In the genomic region with DNA sequence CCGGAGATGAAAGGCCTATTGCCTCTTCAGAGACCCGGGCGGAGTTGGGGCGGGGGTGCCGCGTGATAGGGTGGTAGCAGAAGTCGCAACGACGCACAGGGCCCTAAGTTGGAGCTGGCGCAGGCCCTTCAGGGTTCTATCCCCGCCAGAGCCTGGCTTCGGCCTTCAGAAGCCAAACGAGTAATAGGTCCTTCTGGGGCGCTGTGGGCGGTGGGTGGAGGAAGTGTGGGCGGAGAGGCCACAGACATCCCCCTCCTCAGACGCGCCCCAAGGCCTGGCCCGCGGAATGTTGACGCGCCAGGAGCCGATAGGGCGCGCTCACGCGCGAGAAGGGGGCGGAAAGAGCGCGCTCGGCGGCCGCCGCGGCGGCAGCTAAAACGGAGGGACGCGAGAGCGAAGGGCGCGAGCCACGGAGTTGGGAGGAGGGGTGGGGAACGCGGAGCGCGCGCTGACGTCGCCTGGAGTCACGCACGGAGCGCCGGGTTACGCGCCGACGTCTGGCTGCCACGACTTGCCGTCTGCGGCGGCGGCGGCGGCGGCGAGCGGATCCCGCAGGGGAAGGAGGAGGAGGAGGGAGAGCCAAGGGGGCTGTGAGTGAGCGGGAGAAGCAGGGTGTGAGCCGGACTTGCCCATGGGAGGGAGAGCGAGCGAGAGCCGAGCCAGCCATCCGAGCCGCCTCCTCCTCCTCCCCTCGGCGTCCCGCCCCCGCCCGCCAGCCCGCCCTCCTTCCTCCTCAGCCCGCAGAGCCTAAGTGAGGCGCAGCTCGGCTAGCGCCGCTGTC, we compare ENCODE assay signal across 8 cellular contexts. TPM values are rescaled to one million over a fixed set of nuclear protein-coding genes. Genes with fewer than 3 reads are reported as not detected.
A peak's percentile ranks its signal among the peaks of the same experiment; 100 is the strongest.
DNase-seq lines count a peak whose midpoint lies in the region; ATAC-seq and TF ChIP-seq lines count a peak whose summit lies in the region.

No MANE protein-coding gene starts in this region.

- DNase-seq in EL, result peak; percentile 93
- DNase-seq in Karpas-422, result peak; percentile 97
- DNase-seq in RWPE1 (ENCODE audit: low spot score), result peak; percentile 95
- peak; percentile 93 for DNase-seq in activated effector memory CD4-positive, alpha-beta T cell treated with Interleukin-2 at 50 U/mL for 16 hours
- DNase-seq in fibroblast of the aortic adventitia (ENCODE audit: low read depth), result peak; percentile 90
- DNase-seq in stimulated activated naive CD8-positive, alpha-beta T cell treated with anti-CD3 and anti-CD28 coated beads, Interleukin-15, amount 100 ng/mL, for 72 hours, result peak; percentile 92 to 93

- H3K4me1 ChIP-seq in Karpas-422 (ENCODE audit: low read length), result peaks cover 34% of the 10 kb centered on the region

- 0 out of 2 replicates have a peak overlapping the region, but pooled peaks have one; percentile 31 for H3K27ac ChIP-seq in Karpas-422 (ENCODE audit: low read length)
- peak overlapping the region; percentile 97 for H3K27ac ChIP-seq in RWPE1
- peak overlapping the region; percentile 55 for H3K27ac ChIP-seq in neural cell (ENCODE audit: low read length)

- H3K27me3 ChIP-seq in Karpas-422 (ENCODE audit: low read length) (no peaks in the 10 kb centered on the region; the same call in 1 of the 2 replicates), neural cell (ENCODE audit: insufficient read depth, low read depth, low read length) (peaks cover 91% of the 10 kb centered on the region)

- CTCF ChIA-PET in RWPE1 (lab: Yijun Ruan, JAX), result interaction anchor here (0.7 to 1.6 kb wide), 5 partner anchors 35 to 136 kb away, joined by 3 to 4 read pairs (median 3); no protein-coding TSS in a partner anchor

- H3K4me3 ChIP-seq in Karpas-422 (ENCODE audit: low read length) (peak overlapping the region; percentile 69), fibroblast of the aortic adventitia (ENCODE audit: low read depth, low read length) (peak overlapping the region; percentile 92), neural cell (ENCODE audit: low read length) (peak overlapping the region; percentile 81)

- H4K20me1 ChIP-seq in Karpas-422 (ENCODE audit: insufficient read depth, low read depth, low read length), result peaks cover 15% of the 10 kb centered on the region
- H4K20me1 ChIP-seq in neural cell (ENCODE audit: insufficient read depth), result peaks cover 3% of the 10 kb centered on the region

- H3K36me3 ChIP-seq in Karpas-422 (ENCODE audit: insufficient read depth, low read length) (no peaks in the 10 kb centered on the region), neural cell (ENCODE audit: insufficient read depth, low read length) (no peaks in the 10 kb centered on the region)

- H3K9ac ChIP-seq in Karpas-422 (ENCODE audit: low read length) (peak overlapping the region; percentile 89), neural cell (ENCODE audit: low read length) (peak overlapping the region; percentile 73)

- no peaks in the 10 kb centered on the region for H3K9me3 ChIP-seq in Karpas-422 (ENCODE audit: low read length)
- no peaks in the 10 kb centered on the region for H3K9me3 ChIP-seq in neural cell (ENCODE audit: low read length)

- peak overlapping the region; percentile 91 to 92 for H3K4me3 Mint-ChIP-seq in stimulated activated naive CD8-positive, alpha-beta T cell treated with anti-CD3 and anti-CD28 coated beads, Interleukin-15, amount 100 ng/mL, for 72 hours

- H3F3A ChIP-seq in neural cell (ENCODE audit: insufficient read depth, low read length, poor library complexity, severe bottlenecking), result no peaks in the 10 kb centered on the region

- peaks cover 17% of the 10 kb centered on the region for H3K27me3 Mint-ChIP-seq in stimulated activated naive CD8-positive, alpha-beta T cell treated with anti-CD3 and anti-CD28 coated beads, Interleukin-15, amount 100 ng/mL, for 72 hours

- H3K9me3 Mint-ChIP-seq in stimulated activated naive CD8-positive, alpha-beta T cell treated with anti-CD3 and anti-CD28 coated beads, Interleukin-15, amount 100 ng/mL, for 72 hours, result no peaks in the 10 kb centered on the region

- TF ChIP-seq CTCF in RWPE1 (conservative IDR thresholded peaks at IDR 0.05; ENCODE audit: low read depth) (peak; percentile 24; the same call in 1 of the 2 replicates), fibroblast of the aortic adventitia (IDR thresholded peaks at IDR 0.05; ENCODE audit: insufficient read depth, low read length) (peak; percentile 13), neural cell (IDR thresholded peaks at IDR 0.05; ENCODE audit: poor library complexity, severe bottlenecking) (peak; percentile 62)

- H3K27ac Mint-ChIP-seq in stimulated activated naive CD8-positive, alpha-beta T cell treated with anti-CD3 and anti-CD28 coated beads, Interleukin-15, amount 100 ng/mL, for 72 hours, result peak overlapping the region; percentile 95 to 96

- H3K79me2 ChIP-seq in Karpas-422 (ENCODE audit: low read length), result no peaks in the 10 kb centered on the region; the same call in 1 of the 2 replicates
- H3K79me2 ChIP-seq in neural cell (replicated peaks; ENCODE audit: insufficient read depth, low read length), result no peaks in the 10 kb centered on the region

- peak; percentile 86 for ATAC-seq in GM21825 (IDR thresholded peaks at IDR 0.05; ENCODE audit: unreplicated experiment)
- peak; percentile 94 for ATAC-seq in stimulated activated naive CD8-positive, alpha-beta T cell treated with anti-CD3 and anti-CD28 coated beads, Interleukin-15, amount 100 ng/mL, for 72 hours

- peaks cover 43% of the 10 kb centered on the region for H3K4me1 Mint-ChIP-seq in stimulated activated naive CD8-positive, alpha-beta T cell treated with anti-CD3 and anti-CD28 coated beads, Interleukin-15, amount 100 ng/mL, for 72 hours

- H3K9me2 ChIP-seq in Karpas-422 (replicated peaks; ENCODE audit: insufficient read depth, low read length), result no peaks in the 10 kb centered on the region
- H3K9me2 ChIP-seq in neural cell (ENCODE audit: insufficient read depth, low read length), result no peaks in the 10 kb centered on the region

- TF ChIP-seq RAD21 in neural cell (conservative IDR thresholded peaks at IDR 0.05), result no peak

- H2AFZ ChIP-seq in Karpas-422 (ENCODE audit: low read length) (peak overlapping the region; percentile 90), neural cell (ENCODE audit: low read depth, low read length) (peak overlapping the region; percentile 65)

- peak; percentile 63 for TF ChIP-seq EP300 in neural cell (conservative IDR thresholded peaks at IDR 0.05; ENCODE audit: poor library complexity, severe bottlenecking)

- H3K4me2 ChIP-seq in Karpas-422 (ENCODE audit: low read depth, low read length, poor library complexity, severe bottlenecking) (peak overlapping the region; percentile 93), neural cell (ENCODE audit: low read length) (peak overlapping the region; percentile 59)

- POLR2A ChIA-PET in RWPE1 (lab: Yijun Ruan, JAX; ENCODE audit: low non-redundant PET), result interaction anchor here (0.5 to 0.7 kb wide), 5 partner anchors 25 to 360 kb away, joined by 3 to 6 read pairs (median 3); no protein-coding TSS in a partner anchor

TF ChIP-seq in neural cell, 6 proteins besides CTCF, POLR2A, EP300 and RAD21:
- TF ChIP-seq POLR2AphosphoS5 (IDR thresholded peaks at IDR 0.05) (peak; percentile 77), SMC3 (conservative IDR thresholded peaks at IDR 0.05; ENCODE audit: poor library complexity) (peak; percentile 51), MXI1 (conservative IDR thresholded peaks at IDR 0.05; ENCODE audit: poor library complexity, severe bottlenecking) (peak; percentile 59), EZH2 (IDR thresholded peaks at IDR 0.05; ENCODE audit: borderline replicate concordance, insufficient read depth, low read length, poor library complexity, severe bottlenecking) (no peak), TAF1 (IDR thresholded peaks at IDR 0.05; ENCODE audit: low read depth) (peak; percentile 44)
- TF ChIP-seq, protein P1, sequence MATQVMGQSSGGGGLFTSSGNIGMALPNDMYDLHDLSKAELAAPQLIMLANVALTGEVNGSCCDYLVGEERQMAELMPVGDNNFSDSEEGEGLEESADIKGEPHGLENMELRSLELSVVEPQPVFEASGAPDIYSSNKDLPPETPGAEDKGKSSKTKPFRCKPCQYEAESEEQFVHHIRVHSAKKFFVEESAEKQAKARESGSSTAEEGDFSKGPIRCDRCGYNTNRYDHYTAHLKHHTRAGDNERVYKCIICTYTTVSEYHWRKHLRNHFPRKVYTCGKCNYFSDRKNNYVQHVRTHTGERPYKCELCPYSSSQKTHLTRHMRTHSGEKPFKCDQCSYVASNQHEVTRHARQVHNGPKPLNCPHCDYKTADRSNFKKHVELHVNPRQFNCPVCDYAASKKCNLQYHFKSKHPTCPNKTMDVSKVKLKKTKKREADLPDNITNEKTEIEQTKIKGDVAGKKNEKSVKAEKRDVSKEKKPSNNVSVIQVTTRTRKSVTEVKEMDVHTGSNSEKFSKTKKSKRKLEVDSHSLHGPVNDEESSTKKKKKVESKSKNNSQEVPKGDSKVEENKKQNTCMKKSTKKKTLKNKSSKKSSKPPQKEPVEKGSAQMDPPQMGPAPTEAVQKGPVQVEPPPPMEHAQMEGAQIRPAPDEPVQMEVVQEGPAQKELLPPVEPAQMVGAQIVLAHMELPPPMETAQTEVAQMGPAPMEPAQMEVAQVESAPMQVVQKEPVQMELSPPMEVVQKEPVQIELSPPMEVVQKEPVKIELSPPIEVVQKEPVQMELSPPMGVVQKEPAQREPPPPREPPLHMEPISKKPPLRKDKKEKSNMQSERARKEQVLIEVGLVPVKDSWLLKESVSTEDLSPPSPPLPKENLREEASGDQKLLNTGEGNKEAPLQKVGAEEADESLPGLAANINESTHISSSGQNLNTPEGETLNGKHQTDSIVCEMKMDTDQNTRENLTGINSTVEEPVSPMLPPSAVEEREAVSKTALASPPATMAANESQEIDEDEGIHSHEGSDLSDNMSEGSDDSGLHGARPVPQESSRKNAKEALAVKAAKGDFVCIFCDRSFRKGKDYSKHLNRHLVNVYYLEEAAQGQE (IDR thresholded peaks at IDR 0.05; ENCODE audit: borderline replicate concordance), result peak; percentile 43

RNA-seq across cellular contexts. Expression of a gene that starts 6.4 kb away (rescaled TPM):
- 5.5 and 7.2 TPM in 2 replicates for total RNA-seq in Karpas-422 (2014; rRNA removed; shearing (Covaris generic); ENCODE audit: low replicate concordance)
- total RNA-seq in fibroblast of the aortic adventitia (ENCODE audit: low replicate concordance), result 30.4 and 33.8 TPM in 2 replicates
- 2.2 and 2.3 TPM in 2 replicates for polyA plus RNA-seq in neural cell
- 6.3 and 8.3 TPM in 2 replicates for polyA minus RNA-seq in neural cell

RNA-seq across cellular contexts. Expression of a gene that starts 18.2 kb away (rescaled TPM):
- total RNA-seq in Karpas-422 (2014; rRNA removed; shearing (Covaris generic); ENCODE audit: low replicate concordance), result 2.5 and 3.9 TPM in 2 replicates
- 7.8 and 13.7 TPM in 2 replicates for total RNA-seq in fibroblast of the aortic adventitia (ENCODE audit: low replicate concordance)
- polyA plus RNA-seq in neural cell, result 2.9 and 4.4 TPM in 2 replicates
- 4.4 and 5.0 TPM in 2 replicates for polyA minus RNA-seq in neural cell

Comparison
In these comparisons a context has a peak if more than half of its experiments do, and no peak if none do; other contexts are left out.
1. Peak in every context shown above with its lines: DNase-seq, ATAC-seq, H3K4me3 ChIP-seq and H3K27ac ChIP-seq.
2. H3K27ac ChIP-seq: peak in every context shown above with its lines; median percentile 97 in RWPE1; 55 in neural cell; 31 in Karpas-422.